Comparison of ENCODE assay signal across 12 cellular contexts in genomic region chr3:134464693-134465385, GRCh38. TPM values are rescaled to one million over a fixed set of nuclear protein-coding genes. Genes with fewer than 3 reads are reported as not detected.
DNase-seq lines count a peak whose midpoint lies in the region; ATAC-seq and TF ChIP-seq lines count a peak whose summit lies in the region.
"Had no signal": no experiment of that assay in that cellular context is flagged by ENCODE, and none has a peak within 500 bp of the region (broad histone marks: within the 10 kb centered on the region; RNA-seq: fewer than 3 reads in every experiment).

No MANE protein-coding gene starts in this region.

- DNase-seq in Caco-2: no peak
- no peak for DNase-seq in adipocyte (ENCODE audit: low read depth)
- no peak for DNase-seq in left ventricle myocardium inferior
- no peak for DNase-seq in psoas muscle
- no peak for DNase-seq in NCI-H510A (lab: John Stamatoyannopoulos, UW)
- DNase-seq in Kasumi-1 (lab: John Stamatoyannopoulos, UW): no peak
- no peak for DNase-seq in SKM-1 (lab: John Stamatoyannopoulos, UW; ENCODE audit: unreplicated experiment)
- DNase-seq: activated CD4-positive, CD25-positive, alpha-beta regulatory T cell treated with anti-CD3 and anti-CD28 coated beads, Interleukin-2, amount 50 U/mL, for 72 hours; NCI-H524 had no signal

- 70 to 75% (median 74%) methylated on average over 8 of the region's 8 CpGs for WGBS in psoas muscle, 3 donors

- no peak for TF ChIP-seq CTCF in Caco-2 (IDR thresholded peaks at IDR 0.05; ENCODE audit: insufficient read depth in 1 of 2, low read depth in 1 of 2, low read length in 1 of 2, severe bottlenecking in 1 of 2, unreplicated experiment in 1 of 2)
- no peak for TF ChIP-seq CTCF in left ventricle myocardium inferior (IDR thresholded peaks at IDR 0.05; ENCODE audit: borderline replicate concordance)
- no peak for TF ChIP-seq CTCF in psoas muscle (IDR thresholded peaks at IDR 0.05)

- no peaks in the 10 kb centered on the region for H3K4me1 ChIP-seq in Caco-2
- H3K4me1 ChIP-seq in adipocyte (ENCODE audit: control insufficient read depth, insufficient read depth, low read length): peaks cover 74% of the 10 kb centered on the region
- H3K4me1 ChIP-seq in left ventricle myocardium inferior: peaks cover 35% of the 10 kb centered on the region
- H3K4me1 ChIP-seq in psoas muscle: peaks cover 5% of the 10 kb centered on the region

- peaks cover 12% of the 10 kb centered on the region for H3K36me3 Mint-ChIP-seq in Caco-2 (ENCODE audit: insufficient read depth, unreplicated experiment)

- H3K4me3 ChIP-seq in Caco-2 (ENCODE audit: low read depth, low read length) (no peak overlapping the region), adipocyte (ENCODE audit: low read length) (peak overlapping the region; percentile 3), left ventricle myocardium inferior (peak overlapping the region; percentile 12), psoas muscle (no peak overlapping the region)

- H3K9me3 Mint-ChIP-seq in Caco-2 (ENCODE audit: unreplicated experiment): no peaks in the 10 kb centered on the region
- H3K9me3 Mint-ChIP-seq: activated T-helper 1 cell treated with anti-CD3 and anti-CD28 coated beads, Interleukin-12 subunit alpha, Interleukin-12 subunit beta, Interleukin-2, Interleukin-4 antibody, amounts not matched to agents 30 ng/mL and 10 ng/mL and 1 ng/mL, durations not matched to agents 14 hours and 24 hours and 36 hours had no signal

- H3K27me3 ChIP-seq in Caco-2 (replicated peaks; ENCODE audit: control insufficient read depth, insufficient read depth, low read length): no peaks in the 10 kb centered on the region
- H3K27me3 ChIP-seq in adipocyte (replicated peaks; ENCODE audit: control insufficient read depth, insufficient read depth, low read length): no peaks in the 10 kb centered on the region
- H3K27me3 ChIP-seq in left ventricle myocardium inferior (ENCODE audit: low read depth): no peaks in the 10 kb centered on the region
- H3K27me3 ChIP-seq in psoas muscle (ENCODE audit: insufficient read depth in 3 of 3, low read length in 2 of 3): no peaks in the 10 kb centered on the region

- no peak overlapping the region for H3K4me3 Mint-ChIP-seq in Caco-2 (ENCODE audit: unreplicated experiment)
- H3K4me3 Mint-ChIP-seq: activated T-helper 1 cell treated with anti-CD3 and anti-CD28 coated beads, Interleukin-12 subunit alpha, Interleukin-12 subunit beta, Interleukin-2, Interleukin-4 antibody, amounts not matched to agents 30 ng/mL and 10 ng/mL and 1 ng/mL, durations not matched to agents 14 hours and 24 hours and 36 hours; B cell had no signal

- ATAC-seq in psoas muscle: peak in 2 of 4 donors; percentile 22 to 24
- no peak for ATAC-seq in GM18520 (IDR thresholded peaks at IDR 0.05; ENCODE audit: unreplicated experiment)

- CTCF ChIA-PET in Caco-2 (lab: Charles Lee): no interaction called here

- POLR2A ChIA-PET in Caco-2 (lab: Charles Lee): no interaction called here

- peak overlapping the region; percentile 60 for H3K27ac Mint-ChIP-seq in Caco-2 (ENCODE audit: unreplicated experiment)
- H3K27ac Mint-ChIP-seq: activated T-helper 1 cell treated with anti-CD3 and anti-CD28 coated beads, Interleukin-12 subunit alpha, Interleukin-12 subunit beta, Interleukin-2, Interleukin-4 antibody, amounts not matched to agents 30 ng/mL and 10 ng/mL and 1 ng/mL, durations not matched to agents 14 hours and 24 hours and 36 hours; B cell had no signal

- H3K36me3 ChIP-seq in Caco-2 (ENCODE audit: control insufficient read depth, insufficient read depth, low read length): no peaks in the 10 kb centered on the region
- H3K36me3 ChIP-seq in adipocyte (ENCODE audit: control insufficient read depth, insufficient read depth, low read length, severe bottlenecking): no peaks in the 10 kb centered on the region
- H3K36me3 ChIP-seq in left ventricle myocardium inferior: no peaks in the 10 kb centered on the region
- no peaks in the 10 kb centered on the region for H3K36me3 ChIP-seq in psoas muscle (ENCODE audit: insufficient read depth in 1 of 2, low read depth in 1 of 2)

- no TSS peak for BruUV-seq in Caco-2 (replicated peaks; lab: Mats Ljungman, UMichigan)

- intact Hi-C loops in Caco-2 (cut with micrococcal nuclease; ENCODE audit: unreplicated experiment) (no loop called here), left ventricle myocardium inferior (cut with micrococcal nuclease) (no loop called here), psoas muscle (cut with DNase I) (no loop called here)

- peak overlapping the region; percentile 81 for H3K9ac ChIP-seq in adipocyte (ENCODE audit: low read length)

- H3K9me3 ChIP-seq in Caco-2: no peaks in the 10 kb centered on the region
- H3K9me3 ChIP-seq in adipocyte (ENCODE audit: control insufficient read depth, low read length): no peaks in the 10 kb centered on the region
- no peaks in the 10 kb centered on the region for H3K9me3 ChIP-seq in left ventricle myocardium inferior (replicated peaks)
- no peaks in the 10 kb centered on the region for H3K9me3 ChIP-seq in psoas muscle

- H3K4me1 Mint-ChIP-seq in Caco-2 (ENCODE audit: low read depth, unreplicated experiment): peaks cover 9% of the 10 kb centered on the region
- H3K4me1 Mint-ChIP-seq: B cell had no signal

- no peaks in the 10 kb centered on the region for H3K27me3 Mint-ChIP-seq in Caco-2 (ENCODE audit: insufficient read depth, unreplicated experiment)

- H3K27ac ChIP-seq in left ventricle myocardium inferior (replicated peaks): peak overlapping the region; percentile 84
- peak overlapping the region; percentile 58 for H3K27ac ChIP-seq in psoas muscle

RNA-seq across cellular contexts. Expression of gene ANAPC13, which starts 20.9 kb away (rescaled TPM):
- total RNA-seq in Caco-2 (2022): 47.6 and 57.0 TPM in 2 replicates
- total RNA-seq in left ventricle myocardium inferior: 76.4 TPM
- total RNA-seq in psoas muscle: 10 to 100 TPM; 48.6 to 65.8 (median 63.5) TPM
- 10 to 100 TPM; 68.7 to 73.7 (median 71.5) TPM for polyA plus RNA-seq in psoas muscle

RNA-seq across cellular contexts. Expression of gene CEP63, which starts 21.0 kb away (rescaled TPM):
- total RNA-seq in Caco-2 (2022): 21.3 and 21.9 TPM in 2 replicates
- 34.7 TPM for total RNA-seq in left ventricle myocardium inferior
- total RNA-seq in psoas muscle: 10 to 100 TPM; 26.6 to 37.9 (median 30.6) TPM
- polyA plus RNA-seq in psoas muscle: 10 to 100 TPM; 26.5 to 51.3 (median 28.0) TPM

Comparison
In these comparisons a context has a peak if more than half of its experiments do, and no peak if none do; other contexts are left out.
1. H3K4me3 ChIP-seq: peak in adipocyte (single experiment) and left ventricle myocardium inferior (single experiment); none in Caco-2 (single experiment) and psoas muscle (single experiment).